2 cellular contexts compared by ENCODE assay signal in genomic region chr13:46831588-46832194, GRCh38.
A peak's percentile ranks its signal among the peaks of the same experiment; 100 is the strongest.
TF ChIP-seq lines count a peak whose summit lies in the region.

No MANE protein-coding gene starts in this region.

TF ChIP-seq in HCT116, 20 proteins besides CTCF, POLR2A, EP300 and RAD21:
- TF ChIP-seq REST (IDR thresholded peaks at IDR 0.05; ENCODE audit: low read depth) (no peak), ZFX (IDR thresholded peaks at IDR 0.05) (no peak), SP1 (IDR thresholded peaks at IDR 0.05; ENCODE audit: low read depth) (no peak), YY1 (IDR thresholded peaks at IDR 0.05; ENCODE audit: extremely low read depth, insufficient replicate concordance, low read depth, low read length) (no peak), EZH2phosphoT487 (IDR thresholded peaks at IDR 0.05; ENCODE audit: borderline replicate concordance) (no peak), SRF (IDR thresholded peaks at IDR 0.05; ENCODE audit: low read depth) (no peak), TCF7L2 (IDR thresholded peaks at IDR 0.05; ENCODE audit: borderline replicate concordance, extremely low read depth, insufficient read depth, insufficient read length) (no peak), ZBTB33 (IDR thresholded peaks at IDR 0.05; ENCODE audit: extremely low read depth, insufficient replicate concordance, low read length) (no peak)
TF ChIP-seq in HCT116: peak in this region for 0.

TF ChIP-seq in GM12878, 131 proteins besides CTCF, POLR2A, EP300 and RAD21 (continued from another document):
- TF ChIP-seq SMC3 (IDR thresholded peaks at IDR 0.05; ENCODE audit: borderline replicate concordance, low read length) (peak; percentile 77), CBFB (IDR thresholded peaks at IDR 0.05; ENCODE audit: low read depth) (no peak), ZBTB11 (CRISPR knock-in tag; IDR thresholded peaks at IDR 0.05) (no peak)
- TF ChIP-seq, protein P1, sequence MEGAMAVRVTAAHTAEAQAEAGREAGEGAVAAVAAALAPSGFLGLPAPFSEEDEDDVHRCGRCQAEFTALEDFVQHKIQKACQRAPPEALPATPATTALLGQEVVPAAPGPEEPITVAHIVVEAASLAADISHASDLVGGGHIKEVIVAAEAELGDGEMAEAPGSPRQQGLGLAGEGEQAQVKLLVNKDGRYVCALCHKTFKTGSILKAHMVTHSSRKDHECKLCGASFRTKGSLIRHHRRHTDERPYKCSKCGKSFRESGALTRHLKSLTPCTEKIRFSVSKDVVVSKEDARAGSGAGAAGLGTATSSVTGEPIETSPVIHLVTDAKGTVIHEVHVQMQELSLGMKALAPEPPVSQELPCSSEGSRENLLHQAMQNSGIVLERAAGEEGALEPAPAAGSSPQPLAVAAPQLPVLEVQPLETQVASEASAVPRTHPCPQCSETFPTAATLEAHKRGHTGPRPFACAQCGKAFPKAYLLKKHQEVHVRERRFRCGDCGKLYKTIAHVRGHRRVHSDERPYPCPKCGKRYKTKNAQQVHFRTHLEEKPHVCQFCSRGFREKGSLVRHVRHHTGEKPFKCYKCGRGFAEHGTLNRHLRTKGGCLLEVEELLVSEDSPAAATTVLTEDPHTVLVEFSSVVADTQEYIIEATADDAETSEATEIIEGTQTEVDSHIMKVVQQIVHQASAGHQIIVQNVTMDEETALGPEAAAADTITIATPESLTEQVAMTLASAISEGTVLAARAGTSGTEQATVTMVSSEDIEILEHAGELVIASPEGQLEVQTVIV (IDR thresholded peaks at IDR 0.05; ENCODE audit: borderline replicate concordance, partially characterized antibody): no peak
TF ChIP-seq in GM12878: peak in this region for 1.
